ENCODE assay signal across 20 cellular contexts in genomic region chr9:95936579-95937075, GRCh38.
A peak's percentile ranks its signal among the peaks of the same experiment; 100 is the strongest.
DNase-seq lines count a peak whose midpoint lies in the region; ATAC-seq, FAIRE-seq and TF ChIP-seq lines count a peak whose summit lies in the region.
"Had no signal": no experiment of that assay in that cellular context is flagged by ENCODE, and none has a peak within 500 bp of the region (broad histone marks: within the 10 kb centered on the region; RNA-seq: fewer than 3 reads in every experiment).

No MANE protein-coding gene starts in this region.

- no peaks in the 10 kb centered on the region for H3K4me1 Mint-ChIP-seq in activated CD4-positive, alpha-beta T cell treated with anti-CD3 and anti-CD28 coated beads, Interleukin-2, amount 10 ng/mL, durations not matched to agents 7 days and 5 days

- H3K27me3 Mint-ChIP-seq in activated CD4-positive, alpha-beta T cell treated with anti-CD3 and anti-CD28 coated beads, Interleukin-2, amount 10 ng/mL, durations not matched to agents 7 days and 5 days, result no peaks in the 10 kb centered on the region

- H3K27ac Mint-ChIP-seq in activated CD4-positive, alpha-beta T cell treated with anti-CD3 and anti-CD28 coated beads, Interleukin-2, amount 10 ng/mL, durations not matched to agents 7 days and 5 days, result no peak overlapping the region
- H3K27ac Mint-ChIP-seq: CD8-positive, alpha-beta T cell had no signal

- H3K4me3 ChIP-seq in A549, result no peak overlapping the region
- H3K4me3 ChIP-seq: BLaER1 treated with 17β-estradiol and CSF1 and Interleukin-3, amounts not matched to agents 10 nM and 100 nM; Peyer's patch; SK-N-MC had no signal

- DNase-seq in A549 (ENCODE audit: low read depth in 1 of 2, low spot score in 1 of 2) (no peak), H54 (ENCODE audit: insufficient read length, low spot score) (no peak), RPMI7951 (ENCODE audit: low read depth) (peak; percentile 0), foreskin melanocyte (peak; percentile 79), EL (no peak)
- DNase-seq in stimulated activated CD4-positive, alpha-beta T cell treated with anti-CD3 and anti-CD28 coated beads, Interleukin-4, amount 100 ng/mL, for 4 hours, result no peak
- DNase-seq in activated CD4-positive, alpha-beta T cell treated with anti-CD3 and anti-CD28 coated beads, Interleukin-2, amount 10 ng/mL, durations not matched to agents 7 days and 5 days, result no peak
- DNase-seq: CD8-positive, alpha-beta T cell; H7; KBM-7; NCI-H187 treated with DMSO at 0.1 percent for 48 hours; NCI-H446; NK-92 treated with Interleukin-12 subunit alpha and Interleukin-12 subunit beta, amount 100 ng/mL, for 24 hours; Peyer's patch; Right ventricle myocardium superior had no signal

- no peak overlapping the region for H3K4me2 ChIP-seq in A549
- H3K4me2 ChIP-seq: BLaER1 treated with 17β-estradiol and CSF1 and Interleukin-3, amounts not matched to agents 10 nM and 100 nM had no signal

- peaks cover 77% of the 10 kb centered on the region for H3K36me3 Mint-ChIP-seq in activated CD4-positive, alpha-beta T cell treated with anti-CD3 and anti-CD28 coated beads, Interleukin-2, amount 10 ng/mL, durations not matched to agents 7 days and 5 days (ENCODE audit: low read depth)

- H3K9me3 Mint-ChIP-seq in activated CD4-positive, alpha-beta T cell treated with anti-CD3 and anti-CD28 coated beads, Interleukin-2, amount 10 ng/mL, durations not matched to agents 7 days and 5 days, result peaks cover 16% of the 10 kb centered on the region

- no peak overlapping the region for H3K4me3 Mint-ChIP-seq in activated CD4-positive, alpha-beta T cell treated with anti-CD3 and anti-CD28 coated beads, Interleukin-2, amount 10 ng/mL, durations not matched to agents 7 days and 5 days
- H3K4me3 Mint-ChIP-seq: CD8-positive, alpha-beta T cell had no signal

- TF ChIP-seq POLR2A in A549 (IDR thresholded peaks at IDR 0.05; ENCODE audit: low read length), result no peak
- TF ChIP-seq POLR2A in H54 (IDR thresholded peaks at IDR 0.05; ENCODE audit: low read depth, low read length), result no peak

- POLR2A ChIA-PET in A549 (lab: Yijun Ruan, JAX), result no interaction called here
- POLR2A ChIA-PET in activated CD4-positive, alpha-beta T cell treated with anti-CD3 and anti-CD28 coated beads, Interleukin-2, amount 10 ng/mL, durations not matched to agents 7 days and 5 days (lab: Charles Lee), result no interaction called here

- no peaks in the 10 kb centered on the region for H3K9me3 ChIP-seq in A549
- H3K9me3 ChIP-seq: Peyer's patch had no signal

- no peak for TF ChIP-seq EP300 in A549 (IDR thresholded peaks at IDR 0.05)

- TF ChIP-seq RAD21 in A549 (conservative IDR thresholded peaks at IDR 0.05 in 1 of 2, IDR thresholded peaks at IDR 0.05 in 1 of 2), result no peak

- WGBS in A549 (ENCODE audit: missing lambda C conversion rate), result 93% methylated on average over 3 of the region's 3 CpGs

- FAIRE-seq in A549 (lab: Jason Lieb, UNC) (peak; percentile 51), H54 (lab: Jason Lieb, UNC) (peak; percentile 93)
- FAIRE-seq: GM12892, GM18507 had no signal

- no peak overlapping the region for H3K27ac ChIP-seq in A549
- H3K27ac ChIP-seq: BLaER1 treated with 17β-estradiol and CSF1 and Interleukin-3, amounts not matched to agents 10 nM and 100 nM; Peyer's patch; SK-N-MC had no signal

- ATAC-seq in A549, result no peak
- no peak for ATAC-seq in GM19467 (IDR thresholded peaks at IDR 0.05; ENCODE audit: unreplicated experiment)
- ATAC-seq: CD8-positive, alpha-beta T cell had no signal

- no peak for TF ChIP-seq CTCF in A549 (IDR thresholded peaks at IDR 0.05)

- no peaks in the 10 kb centered on the region for H3K4me1 ChIP-seq in A549
- H3K4me1 ChIP-seq: BLaER1 treated with 17β-estradiol and CSF1 and Interleukin-3, amounts not matched to agents 10 nM and 100 nM; Peyer's patch had no signal

- CTCF ChIA-PET in A549 (lab: Yijun Ruan, JAX), result no interaction called here
- CTCF ChIA-PET in activated CD4-positive, alpha-beta T cell treated with anti-CD3 and anti-CD28 coated beads, Interleukin-2, amount 10 ng/mL, durations not matched to agents 7 days and 5 days (lab: Charles Lee), result no interaction called here

TF ChIP-seq in A549, 52 proteins besides CTCF, POLR2A, EP300 and RAD21:
- TF ChIP-seq SREBF2 (IDR thresholded peaks at IDR 0.05) (no peak), POLR2AphosphoS2 (conservative IDR thresholded peaks at IDR 0.05; ENCODE audit: low read length) (no peak), HOXB13 (CRISPR knock-in tag; IDR thresholded peaks at IDR 0.05; ENCODE audit: low read depth) (no peak), HOXB5 (CRISPR knock-in tag; IDR thresholded peaks at IDR 0.05) (no peak), MAX (IDR thresholded peaks at IDR 0.05) (no peak), BHLHE40 (IDR thresholded peaks at IDR 0.05; ENCODE audit: low read depth, low read length) (no peak), CEBPB (IDR thresholded peaks at IDR 0.05) (no peak), BCL3 (IDR thresholded peaks at IDR 0.05) (no peak), MAZ (IDR thresholded peaks at IDR 0.05; ENCODE audit: borderline replicate concordance, low read depth, low read length) (no peak), USF2 (IDR thresholded peaks at IDR 0.05) (no peak), JUNB (IDR thresholded peaks at IDR 0.05) (no peak), MAFK (IDR thresholded peaks at IDR 0.05; ENCODE audit: partially characterized antibody) (no peak), ZNF302 (CRISPR knock-in tag; IDR thresholded peaks at IDR 0.05) (no peak)

Comparison
In these comparisons a context has a peak if more than half of its experiments do, and no peak if none do; other contexts are left out.
1. DNase-seq: peak in RPMI7951 (single experiment) and foreskin melanocyte (single experiment); none in A549 (0 of 2), H54 (single experiment), stimulated activated CD4-positive, alpha-beta T cell treated with anti-CD3 and anti-CD28 coated beads, Interleukin-4, amount 100 ng/mL, for 4 hours (0 of 2), EL (single experiment) and activated CD4-positive, alpha-beta T cell treated with anti-CD3 and anti-CD28 coated beads, Interleukin-2, amount 10 ng/mL, durations not matched to agents 7 days and 5 days (single experiment).